Comparison of ENCODE assay signal across 7 cellular contexts in genomic region chr17:74987418-74987908, GRCh38. TPM values are rescaled to one million over a fixed set of nuclear protein-coding genes. Genes with fewer than 3 reads are reported as not detected.
A peak's percentile ranks its signal among the peaks of the same experiment; 100 is the strongest.
DNase-seq lines count a peak whose midpoint lies in the region; ATAC-seq and TF ChIP-seq lines count a peak whose summit lies in the region.

TSS of gene CDR2L (plus strand) at chr17:74987632. CDS start at chr17:74988044, 412 bp downstream.

- H3K4me1 ChIP-seq in breast epithelium (peaks cover 0 to 5% of the 10 kb centered on the region in 2 donors), iPS-20b (ENCODE audit: insufficient read depth, low read length) (peaks cover 5% of the 10 kb centered on the region; the same call in 1 of the 2 replicates), skeletal muscle tissue (ENCODE audit: control insufficient read depth in 3 of 3, insufficient read depth in 3 of 3, low read length in 3 of 3) (peaks cover 23 to 35% (median 25%) of the 10 kb centered on the region in 3 donors)

- ATAC-seq in GM18858 (IDR thresholded peaks at IDR 0.05; ENCODE audit: unreplicated experiment) = peak; percentile 76
- ATAC-seq in HG03097 (IDR thresholded peaks at IDR 0.05; ENCODE audit: low FRiP score, unreplicated experiment) = peak; percentile 91

- H3K27me3 ChIP-seq in WERI-Rb-1 (ENCODE audit: insufficient read depth, low read depth, severe bottlenecking) (no peaks in the 10 kb centered on the region), breast epithelium (no peaks in the 10 kb centered on the region), iPS-20b (ENCODE audit: insufficient read depth, low read length) (no peaks in the 10 kb centered on the region), skeletal muscle tissue (ENCODE audit: control insufficient read depth in 3 of 3, insufficient read depth in 3 of 3, low read length in 3 of 3) (peaks cover 0 to 9% (median 9%) of the 10 kb centered on the region in 3 donors)

- TF ChIP-seq CTCF in WERI-Rb-1 (IDR thresholded peaks at IDR 0.05; ENCODE audit: low read depth, low read length) (peak; percentile 25; the same call in 1 of the 2 replicates), breast epithelium (IDR thresholded peaks at IDR 0.05) (no peak)

- no peaks in the 10 kb centered on the region for H3K9me3 ChIP-seq in WERI-Rb-1 (ENCODE audit: severe bottlenecking)
- H3K9me3 ChIP-seq in breast epithelium = no peaks in the 10 kb centered on the region
- H3K9me3 ChIP-seq in iPS-20b (ENCODE audit: insufficient read depth, low read depth, low read length) = no peaks in the 10 kb centered on the region
- no peaks in the 10 kb centered on the region for H3K9me3 ChIP-seq in skeletal muscle tissue (ENCODE audit: control insufficient read depth in 3 of 3, low read length in 3 of 3)

- peak within 1 kb of the TSS; percentile 66 for H3K27ac ChIP-seq in WERI-Rb-1
- H3K27ac ChIP-seq in breast epithelium = peak within 1 kb of the TSS; percentile 92 to 95
- no peak within 1 kb of the TSS for H3K27ac ChIP-seq in iPS-20b (ENCODE audit: low read length)
- H3K27ac ChIP-seq in skeletal muscle tissue (ENCODE audit: low read depth, low read length) = peak within 1 kb of the TSS; percentile 93

- H3K36me3 ChIP-seq in WERI-Rb-1 (peaks cover 3% of the 10 kb centered on the region), breast epithelium (no peaks in the 10 kb centered on the region), iPS-20b (ENCODE audit: insufficient read depth, low read depth, low read length) (no peaks in the 10 kb centered on the region), skeletal muscle tissue (ENCODE audit: control insufficient read depth in 3 of 3, insufficient read depth in 3 of 3, low read length in 3 of 3) (no peaks in the 10 kb centered on the region)

- intact Hi-C loops in breast epithelium (cut with DNase I; ENCODE audit: low total_unique reads) = loop anchor here (10.0 kb wide), 1 partner anchor 47 kb away; no protein-coding TSS in a partner anchor

- TF ChIP-seq POLR2A in breast epithelium (IDR thresholded peaks at IDR 0.05) = peak; percentile 31

- H3K4me3 ChIP-seq in WERI-Rb-1 (ENCODE audit: low read depth, low read length) (peak within 1 kb of the TSS; percentile 84), breast epithelium (peak within 1 kb of the TSS; percentile 56 to 91 (median 77)), iPS-20b (ENCODE audit: low read length) (peak within 1 kb of the TSS; percentile 82), skeletal muscle tissue (ENCODE audit: low read length in 3 of 3) (peak within 1 kb of the TSS; percentile 67 to 78 (median 76))

- H3K9ac ChIP-seq in iPS-20b (ENCODE audit: low read depth, low read length) = peak within 1 kb of the TSS; percentile 76; the same call in 1 of the 2 replicates
- peak within 1 kb of the TSS; percentile 79 to 91 (median 82) for H3K9ac ChIP-seq in skeletal muscle tissue (ENCODE audit: low read depth in 1 of 3, low read length in 3 of 3)

- DNase-seq in NCI-H2171 treated with DMSO at 0.1 percent for 48 hours (lab: John Stamatoyannopoulos, UW) (peak; percentile 91), WERI-Rb-1 (peak; percentile 98), breast epithelium (ENCODE audit: low spot score in 2 of 2) (peak; percentile 96 to 97)

RNA-seq across cellular contexts. Expression of gene CDR2L, which starts in this region (rescaled TPM):
- total RNA-seq in breast epithelium = 10 to 100 TPM in 1 of 3 donors, 1 to 10 TPM in 2; 8.0 to 13.1 (median 9.2) TPM
- total RNA-seq in skeletal muscle tissue = 2.6 TPM
